13 cellular contexts compared by ENCODE assay signal in the genomic region with DNA sequence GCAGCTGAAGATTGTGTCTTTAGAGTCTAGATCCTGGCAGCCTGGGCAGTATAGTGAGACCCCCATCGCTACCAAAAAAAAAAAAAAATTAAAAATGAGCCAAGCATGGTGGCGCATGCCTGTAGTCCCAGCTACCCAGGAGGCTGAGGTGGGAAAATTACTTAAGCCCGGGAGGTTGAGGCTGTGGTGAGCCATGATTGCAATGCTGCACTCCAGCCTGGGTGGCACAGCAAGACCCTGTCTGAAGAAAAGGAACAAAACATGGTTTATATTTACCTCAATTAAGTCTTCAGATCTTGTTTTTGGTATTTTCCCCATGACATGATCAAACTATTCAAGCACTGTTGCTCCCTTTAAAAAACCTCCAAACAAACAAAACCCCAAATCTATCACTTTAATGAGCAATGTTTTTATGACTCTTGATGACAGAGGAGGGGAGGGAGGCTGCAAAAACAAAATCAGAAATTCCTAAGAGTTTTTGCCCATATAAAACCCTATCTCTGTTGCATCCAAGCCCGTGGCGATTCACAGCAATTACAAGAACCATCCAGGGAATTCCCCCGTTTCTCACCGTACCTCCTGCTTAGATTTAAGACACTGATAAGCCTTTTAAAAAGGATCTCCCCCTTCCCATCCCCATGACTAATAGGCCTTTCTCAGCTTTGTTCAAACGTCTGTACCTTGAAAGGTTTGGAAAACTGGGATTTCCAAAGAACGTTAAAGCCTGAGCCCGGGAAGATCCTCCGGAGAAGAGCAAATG.
DNase-seq lines count a peak whose midpoint lies in the region; ATAC-seq, FAIRE-seq and TF ChIP-seq lines count a peak whose summit lies in the region.
"Had no signal": no experiment of that assay in that cellular context is flagged by ENCODE, and none has a peak within 500 bp of the region (broad histone marks: within the 10 kb centered on the region; RNA-seq: fewer than 3 reads in every experiment).

No MANE protein-coding gene starts in this region.

- no peak overlapping the region for H3K9ac ChIP-seq in endodermal cell (ENCODE audit: extremely low read depth, low read length, poor library complexity, severe bottlenecking)
- H3K9ac ChIP-seq: parathyroid adenoma had no signal

- H3K4me1 Mint-ChIP-seq in endodermal cell = peaks cover 52% of the 10 kb centered on the region
- peaks cover 13 to 17% of the 10 kb centered on the region in 2 donors for H3K4me1 Mint-ChIP-seq in stimulated activated naive B cell treated with anti-CD40 and anti-IgM and Interleukin-4, amounts not matched to agents 10 μg/mL and 1 μg/mL and 100 μg/mL, for 72 hours

- H3K4me3 Mint-ChIP-seq in endodermal cell = no peak overlapping the region
- H3K4me3 Mint-ChIP-seq in stimulated activated naive B cell treated with anti-CD40 and anti-IgM and Interleukin-4, amounts not matched to agents 10 μg/mL and 1 μg/mL and 100 μg/mL, for 72 hours = peak overlapping the region in 1 of 2 donors; percentile 4
- H3K4me3 Mint-ChIP-seq: activated CD4-positive, alpha-beta T cell treated with anti-CD3 and anti-CD28 coated beads for 36 hours had no signal

- H3K36me3 Mint-ChIP-seq in endodermal cell (ENCODE audit: low read depth) = no peaks in the 10 kb centered on the region
- no peaks in the 10 kb centered on the region for H3K36me3 Mint-ChIP-seq in stimulated activated naive B cell treated with anti-CD40 and anti-IgM and Interleukin-4, amounts not matched to agents 10 μg/mL and 1 μg/mL and 100 μg/mL, for 72 hours

- intact Hi-C loops in heart right ventricle (cut with DNase I) = no loop called here

- peaks cover 4% of the 10 kb centered on the region for H3K27me3 Mint-ChIP-seq in endodermal cell (ENCODE audit: insufficient read depth)
- peaks cover 22 to 30% of the 10 kb centered on the region in 2 donors for H3K27me3 Mint-ChIP-seq in stimulated activated naive B cell treated with anti-CD40 and anti-IgM and Interleukin-4, amounts not matched to agents 10 μg/mL and 1 μg/mL and 100 μg/mL, for 72 hours

- H3K4me1 ChIP-seq in endodermal cell (ENCODE audit: control insufficient read depth, insufficient read depth, low read length) (peaks cover 13% of the 10 kb centered on the region), heart right ventricle (no peaks in the 10 kb centered on the region)
- H3K4me1 ChIP-seq: parathyroid adenoma had no signal

- DNase-seq in NCI-H226 (peak; percentile 26), endodermal cell (no peak), amniotic stem cell (lab: John Stamatoyannopoulos, UW) (no peak), heart right ventricle (no peak), GM12891 (ENCODE audit: insufficient read length, low spot score) (no peak)
- no peak for DNase-seq in stimulated activated naive B cell treated with anti-CD40 and anti-IgM and Interleukin-4, amounts not matched to agents 10 μg/mL and 1 μg/mL and 100 μg/mL, for 72 hours
- no peak for DNase-seq in activated naive CD4-positive, alpha-beta T cell treated with anti-CD3 and anti-CD28 coated beads, Interleukin-2, amount 50 U/mL, for 16 hours
- DNase-seq: activated CD4-positive, alpha-beta T cell treated with anti-CD3 and anti-CD28 coated beads for 36 hours; activated T-cell treated with anti-CD3 and anti-CD28 coated beads, Interleukin-2, amount 50 U/mL, for 1 hour; cortex of kidney; small intestine had no signal

- peak; percentile 42 for ATAC-seq in GM18511 (IDR thresholded peaks at IDR 0.05; ENCODE audit: unreplicated experiment)
- peak; percentile 33 to 68 for ATAC-seq in stimulated activated naive B cell treated with anti-CD40 and anti-IgM and Interleukin-4, amounts not matched to agents 10 μg/mL and 1 μg/mL and 100 μg/mL, for 72 hours (replicated peaks)
- ATAC-seq in heart right ventricle = no peak
- ATAC-seq: activated CD4-positive, alpha-beta T cell treated with anti-CD3 and anti-CD28 coated beads for 36 hours had no signal

- no peaks in the 10 kb centered on the region for H3K9me3 ChIP-seq in endodermal cell (ENCODE audit: control insufficient read depth, low read length)
- no peaks in the 10 kb centered on the region for H3K9me3 ChIP-seq in heart right ventricle

- peak overlapping the region; percentile 49 for H3K27ac Mint-ChIP-seq in endodermal cell
- peak overlapping the region; percentile 27 for H3K27ac Mint-ChIP-seq in stimulated activated naive B cell treated with anti-CD40 and anti-IgM and Interleukin-4, amounts not matched to agents 10 μg/mL and 1 μg/mL and 100 μg/mL, for 72 hours
- H3K27ac Mint-ChIP-seq: activated CD4-positive, alpha-beta T cell treated with anti-CD3 and anti-CD28 coated beads for 36 hours had no signal

- no peaks in the 10 kb centered on the region for H3K27me3 ChIP-seq in endodermal cell (ENCODE audit: control insufficient read depth, insufficient read depth, low read length, poor library complexity, severe bottlenecking)
- peaks cover 0 to 89% (median 62%) of the 10 kb centered on the region in 7 donors for H3K27me3 ChIP-seq in heart right ventricle

- H3K4me3 ChIP-seq in endodermal cell (ENCODE audit: low read length) (no peak overlapping the region), heart right ventricle (no peak overlapping the region)

- H3K27ac ChIP-seq in endodermal cell (ENCODE audit: low read depth, low read length) = no peak overlapping the region
- no peak overlapping the region for H3K27ac ChIP-seq in heart right ventricle
- H3K27ac ChIP-seq: parathyroid adenoma had no signal

- H3K36me3 ChIP-seq in endodermal cell (ENCODE audit: control insufficient read depth, insufficient read depth, low read length) (no peaks in the 10 kb centered on the region), heart right ventricle (no peaks in the 10 kb centered on the region)

- WGBS in endodermal cell (ENCODE audit: insufficient coverage in 1 of 2, insufficient read length in 1 of 2), 2 experiments = 53 to 54% methylated on average over 11 of the region's 11 CpGs
- WGBS in heart right ventricle, 2 donors = 34 to 39% methylated on average over 11 of the region's 11 CpGs

- no peak for TF ChIP-seq POLR2A in GM12891 (IDR thresholded peaks at IDR 0.05; ENCODE audit: low read depth, low read length)

- no peak for FAIRE-seq in GM12891 (lab: Jason Lieb, UNC)
- FAIRE-seq: small intestine had no signal

- TF ChIP-seq CTCF in endodermal cell (conservative IDR thresholded peaks at IDR 0.05) (no peak), heart right ventricle (IDR thresholded peaks at IDR 0.05) (no peak)

- H3K9me3 Mint-ChIP-seq in endodermal cell = no peaks in the 10 kb centered on the region
- H3K9me3 Mint-ChIP-seq in stimulated activated naive B cell treated with anti-CD40 and anti-IgM and Interleukin-4, amounts not matched to agents 10 μg/mL and 1 μg/mL and 100 μg/mL, for 72 hours = peaks cover 0 to 1% of the 10 kb centered on the region in 2 donors

TF ChIP-seq in GM12891, 5 proteins besides CTCF, POLR2A, EP300 and RAD21:
- TF ChIP-seq PAX5 (IDR thresholded peaks at IDR 0.05; ENCODE audit: insufficient read depth, low read length, severe bottlenecking) (no peak), POLR2AphosphoS5 (IDR thresholded peaks at IDR 0.05; ENCODE audit: low read depth, low read length) (no peak), SPI1 (IDR thresholded peaks at IDR 0.05; ENCODE audit: low read depth, low read length) (no peak), POU2F2 (IDR thresholded peaks at IDR 0.05; ENCODE audit: low read depth, low read length) (no peak), TAF1 (IDR thresholded peaks at IDR 0.05; ENCODE audit: low read depth, low read length) (no peak)

Comparison
In these comparisons a context has a peak if more than half of its experiments do, and no peak if none do; other contexts are left out.
1. ATAC-seq: peak in GM18511 (single experiment) and stimulated activated naive B cell treated with anti-CD40 and anti-IgM and Interleukin-4, amounts not matched to agents 10 μg/mL and 1 μg/mL and 100 μg/mL, for 72 hours (2 of 2); none in heart right ventricle (0 of 8).